In the genomic region with DNA sequence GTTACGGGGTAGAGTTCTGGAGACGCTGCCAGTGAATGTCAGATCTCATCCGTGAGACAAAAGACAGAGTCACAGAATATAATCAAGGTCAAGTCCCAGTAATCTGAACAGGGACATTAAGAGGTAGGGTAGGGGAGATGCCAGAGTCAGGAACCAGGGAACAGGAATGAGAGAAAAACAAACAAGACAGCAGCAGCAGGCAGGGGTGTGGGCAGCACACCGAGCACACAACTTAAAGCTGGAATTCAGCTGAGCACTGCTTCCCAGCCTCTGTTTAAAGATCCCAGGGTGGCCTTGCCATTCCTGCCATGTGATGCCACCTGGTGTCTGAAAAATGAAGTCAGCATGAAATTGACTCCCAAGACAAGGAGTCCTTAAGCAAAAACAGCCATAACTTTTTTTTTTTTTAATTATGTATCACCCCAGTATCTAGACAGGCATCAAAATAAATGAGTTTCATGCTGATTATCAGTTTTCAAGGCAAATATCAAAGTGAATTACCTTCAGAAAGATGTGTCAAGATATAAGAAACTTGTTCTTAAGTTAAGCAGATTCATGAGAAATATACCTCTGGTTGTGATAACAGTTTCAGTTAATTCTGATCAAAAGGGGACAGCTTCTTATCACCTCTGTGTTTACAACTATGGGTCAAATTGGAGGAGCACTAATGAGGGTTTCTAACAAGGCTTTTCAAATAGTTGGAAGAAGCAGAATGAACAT, we compare ENCODE assay signal across 9 cellular contexts.
DNase-seq lines count a peak whose midpoint lies in the region; ATAC-seq and TF ChIP-seq lines count a peak whose summit lies in the region.
"Had no signal": no experiment of that assay in that cellular context is flagged by ENCODE, and none has a peak within 500 bp of the region (broad histone marks: within the 10 kb centered on the region; RNA-seq: fewer than 3 reads in every experiment).

No MANE protein-coding gene starts in this region.

- H3K36me3 Mint-ChIP-seq in immature natural killer cell: peaks cover 4 to 24% (median 11%) of the 10 kb centered on the region in 3 donors

- H3K9me3 Mint-ChIP-seq in immature natural killer cell: no peaks in the 10 kb centered on the region

- no peak overlapping the region for H3K4me3 Mint-ChIP-seq in immature natural killer cell
- H3K4me3 Mint-ChIP-seq: activated naive CD8-positive, alpha-beta T cell had no signal

- DNase-seq in NOMO-1 (lab: John Stamatoyannopoulos, UW; ENCODE audit: unreplicated experiment in 2 of 2): peak; percentile 29 to 48
- no peak for DNase-seq in NOMO-1 treated with dmso at 0.1 percent for 144 hours (lab: John Stamatoyannopoulos, UW; ENCODE audit: unreplicated experiment)
- DNase-seq in NCI-H510A (lab: John Stamatoyannopoulos, UW): peak; percentile 49
- DNase-seq in body of pancreas: peak; percentile 27 to 59 (median 52)
- DNase-seq in immature natural killer cell: peak; percentile 30 to 37 (median 33)
- peak; percentile 29 for DNase-seq in stimulated activated CD8-positive, alpha-beta memory T cell treated with anti-CD3 and anti-CD28 coated beads, Interleukin-4, amount 100 ng/mL, for 48 hours

- ATAC-seq in HG02852 (IDR thresholded peaks at IDR 0.05; ENCODE audit: unreplicated experiment) (peak; percentile 51), body of pancreas (peak; percentile 64), GM18873 (IDR thresholded peaks at IDR 0.05; ENCODE audit: low FRiP score, unreplicated experiment) (no peak)

- no peaks in the 10 kb centered on the region for H3K36me3 ChIP-seq in body of pancreas (replicated peaks in 1 of 2; ENCODE audit: insufficient read depth in 1 of 2, low read depth in 2 of 2)

- no peaks in the 10 kb centered on the region for H3K4me1 Mint-ChIP-seq in immature natural killer cell

- WGBS in body of pancreas, 2 donors: 21 to 30% methylated on average over 4 of the region's 4 CpGs

- no peaks in the 10 kb centered on the region for H3K27me3 ChIP-seq in body of pancreas

- H3K27ac Mint-ChIP-seq in immature natural killer cell: no peak overlapping the region
- H3K27ac Mint-ChIP-seq: activated naive CD8-positive, alpha-beta T cell had no signal

- peaks cover 7% of the 10 kb centered on the region for H3K4me1 ChIP-seq in body of pancreas

- H3K27me3 Mint-ChIP-seq in immature natural killer cell (ENCODE audit: low read depth in 3 of 3): peaks cover 0 to 3% (median 3%) of the 10 kb centered on the region in 3 donors
- H3K27me3 Mint-ChIP-seq: activated naive CD8-positive, alpha-beta T cell had no signal

- no peak overlapping the region for H3K27ac ChIP-seq in body of pancreas

- no peak for TF ChIP-seq POLR2A in body of pancreas (IDR thresholded peaks at IDR 0.05)

- intact Hi-C loops in body of pancreas (cut with DNase I): no loop called here

- no peak overlapping the region for H3K4me3 ChIP-seq in body of pancreas

- no peaks in the 10 kb centered on the region for H3K9me3 ChIP-seq in body of pancreas

- peak; percentile 16 to 63 (median 51) for TF ChIP-seq CTCF in body of pancreas (IDR thresholded peaks at IDR 0.05)
